Comparison of ENCODE assay signal across 22 cellular contexts in the genomic region with DNA sequence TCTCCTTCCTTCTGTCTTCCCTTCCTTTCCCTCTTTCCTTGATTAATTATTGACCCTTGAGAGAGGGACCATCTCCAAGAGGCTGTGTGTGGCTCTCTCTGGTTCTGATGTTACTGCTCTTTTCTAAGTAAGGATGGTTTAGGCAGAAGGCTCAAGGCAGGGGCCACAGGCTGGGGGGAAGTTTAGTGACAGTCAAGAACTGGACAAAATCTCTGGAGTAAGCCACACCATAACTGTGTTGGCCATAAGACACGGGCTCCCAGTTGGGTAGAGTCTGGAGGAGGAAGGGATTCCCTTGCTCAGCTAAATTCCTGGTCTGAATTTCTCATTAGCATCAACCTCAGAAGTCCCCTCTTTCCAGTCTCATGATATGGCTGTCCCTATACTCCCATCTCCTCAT.
"Had no signal": no experiment of that assay in that cellular context is flagged by ENCODE, and none has a peak within 500 bp of the region (broad histone marks: within the 10 kb centered on the region; RNA-seq: fewer than 3 reads in every experiment).

No MANE protein-coding gene starts in this region.

- DNase-seq: activated CD4-positive, alpha-beta T cell treated with anti-CD3 and anti-CD28 coated beads for 48 hours; activated CD4-positive, alpha-beta T cell treated with anti-CD3 and anti-CD28 coated beads, Interleukin-2, amount 50 U/mL, for 4 hours; activated CD4-positive, CD25-positive, alpha-beta regulatory T cell treated with anti-CD3 and anti-CD28 coated beads, Interleukin-2, amount 50 U/mL, for 72 hours; activated CD8-positive, alpha-beta T cell treated with anti-CD3 and anti-CD28 coated beads, Interleukin-2, amount 10 ng/mL, durations not matched to agents 7 days and 5 days; activated gamma-delta T cell treated with Interleukin-2 at 50 U/mL for 16 hours; activated naive CD4-positive, alpha-beta T cell treated with anti-CD3 and anti-CD28 coated beads, Interleukin-2, amount 50 U/mL, for 16 hours; activated naive CD8-positive, alpha-beta T cell treated with anti-CD3 and anti-CD28 coated beads, Interleukin-2, amount 10 ng/mL, durations not matched to agents 7 days and 5 days; activated T-cell treated with anti-CD3 and anti-CD28 coated beads, Interleukin-2, amount 50 U/mL, for 72 hours; anterior cingulate cortex; Kasumi-1; KBM-7; NCI-H1048; NCI-H146; NCI-H187 treated with DMSO at 0.1 percent for 48 hours; NCI-H2081 treated with DMSO at 0.1 percent for 48 hours; NCI-H446; NCI-H524; SHP77 treated with DMSO at 0.1 percent for 48 hours had no signal

- H3K4me3 ChIP-seq: adrenal gland, Peyer's patch had no signal

- H3K4me1 Mint-ChIP-seq: activated naive CD8-positive, alpha-beta T cell treated with anti-CD3 and anti-CD28 coated beads, Interleukin-2, amount 10 ng/mL, durations not matched to agents 7 days and 5 days had no signal

- H3K27ac Mint-ChIP-seq: activated CD8-positive, alpha-beta T cell treated with anti-CD3 and anti-CD28 coated beads, Interleukin-2, amount 10 ng/mL, durations not matched to agents 7 days and 5 days; activated naive CD8-positive, alpha-beta T cell treated with anti-CD3 and anti-CD28 coated beads, Interleukin-2, amount 10 ng/mL, durations not matched to agents 7 days and 5 days; activated T-cell treated with anti-CD3 and anti-CD28 coated beads, Interleukin-2, amount 50 U/mL, for 72 hours; activated T-helper 2 cell treated with anti-CD3 and anti-CD28 coated beads, Interferon-gamma antibody, Interleukin-2, Interleukin-4, amounts not matched to agents 10 μg/mL and 5 μg/mL and 100 μg/mL, durations not matched to agents 14 hours and 24 hours and 36 hours; T-helper 1 cell treated with Interleukin-12 subunit alpha and Interleukin-12 subunit beta and Interleukin-4 antibody, amounts not matched to agents 30 μg/mL and 1 μg/mL, for 36 hours had no signal

- H3K4me3 Mint-ChIP-seq: activated CD8-positive, alpha-beta T cell treated with anti-CD3 and anti-CD28 coated beads, Interleukin-2, amount 10 ng/mL, durations not matched to agents 7 days and 5 days; activated naive CD8-positive, alpha-beta T cell treated with anti-CD3 and anti-CD28 coated beads, Interleukin-2, amount 10 ng/mL, durations not matched to agents 7 days and 5 days; activated T-cell treated with anti-CD3 and anti-CD28 coated beads, Interleukin-2, amount 50 U/mL, for 72 hours; T-helper 1 cell treated with Interleukin-12 subunit alpha and Interleukin-12 subunit beta and Interleukin-4 antibody, amounts not matched to agents 30 μg/mL and 1 μg/mL, for 36 hours had no signal

- H3K36me3 ChIP-seq: adrenal gland, Peyer's patch had no signal

- H3K27me3 ChIP-seq: adrenal gland, Peyer's patch had no signal

- H3K9me3 Mint-ChIP-seq: activated naive CD8-positive, alpha-beta T cell treated with anti-CD3 and anti-CD28 coated beads, Interleukin-2, amount 10 ng/mL, durations not matched to agents 7 days and 5 days; activated T-cell treated with anti-CD3 and anti-CD28 coated beads, Interleukin-2, amount 50 U/mL, for 72 hours; activated T-helper 2 cell treated with anti-CD3 and anti-CD28 coated beads, Interferon-gamma antibody, Interleukin-2, Interleukin-4, amounts not matched to agents 10 μg/mL and 5 μg/mL and 100 μg/mL, durations not matched to agents 14 hours and 24 hours and 36 hours; T-helper 1 cell treated with Interleukin-12 subunit alpha and Interleukin-12 subunit beta and Interleukin-4 antibody, amounts not matched to agents 30 μg/mL and 1 μg/mL, for 36 hours had no signal

- ATAC-seq: activated CD8-positive, alpha-beta T cell treated with anti-CD3 and anti-CD28 coated beads, Interleukin-2, amount 10 ng/mL, durations not matched to agents 7 days and 5 days; activated T-cell treated with anti-CD3 and anti-CD28 coated beads, Interleukin-2, amount 50 U/mL, for 72 hours had no signal

- H3K9me3 ChIP-seq: adrenal gland, Peyer's patch had no signal

- H3K27ac ChIP-seq: adrenal gland, Peyer's patch had no signal

- H3K36me3 Mint-ChIP-seq: activated naive CD8-positive, alpha-beta T cell treated with anti-CD3 and anti-CD28 coated beads, Interleukin-2, amount 10 ng/mL, durations not matched to agents 7 days and 5 days had no signal

- H3K4me1 ChIP-seq: adrenal gland, Peyer's patch had no signal
